Comparison of ENCODE assay signal across 10 cellular contexts in genomic region chr18:69956655-69957054, GRCh38. TPM values are rescaled to one million over a fixed set of nuclear protein-coding genes. Genes with fewer than 3 reads are reported as not detected.
DNase-seq lines count a peak whose midpoint lies in the region; ATAC-seq and TF ChIP-seq lines count a peak whose summit lies in the region.
"Had no signal": no experiment of that assay in that cellular context is flagged by ENCODE, and none has a peak within 500 bp of the region (broad histone marks: within the 10 kb centered on the region; RNA-seq: fewer than 3 reads in every experiment).

No MANE protein-coding gene starts in this region.

- CTCF ChIA-PET in naive thymus-derived CD4-positive, alpha-beta T cell (lab: Charles Lee): interaction anchor here (0.7 to 1.9 kb wide), 4 partner anchors 9 to 125 kb away, joined by 3 to 18 read pairs (median 3); partner anchors contain the start of gene CD226

- peak in 3 of 9 donors; percentile 32 to 44 (median 37) for DNase-seq in naive thymus-derived CD4-positive, alpha-beta T cell
- DNase-seq in stomach: no peak
- no peak for DNase-seq in NCI-H446 (lab: John Stamatoyannopoulos, UW)
- DNase-seq: H7, NCI-H1694, SHP77 treated with DMSO at 0.1 percent for 48 hours had no signal

- peak overlapping the region; percentile 78 for H3K27ac ChIP-seq in naive thymus-derived CD4-positive, alpha-beta T cell (ENCODE audit: low read depth, low read length)
- H3K27ac ChIP-seq in stomach: peak overlapping the region in 2 of 5 donors; percentile 22 to 40

- peaks cover 17 to 44% of the 10 kb centered on the region in 2 donors for H3K4me1 ChIP-seq in naive thymus-derived CD4-positive, alpha-beta T cell (ENCODE audit: control insufficient read depth in 2 of 2, insufficient read depth in 2 of 2, low read length in 2 of 2)
- H3K4me1 ChIP-seq in stomach: no peaks in the 10 kb centered on the region

- no peak for TF ChIP-seq POLR2A in stomach (IDR thresholded peaks at IDR 0.05)

- no peaks in the 10 kb centered on the region for H3K27me3 Mint-ChIP-seq in activated T-helper 17 cell treated with anti-CD3 and anti-CD28 coated beads, Interleukin-2, amount 50 U/mL, for 72 hours
- H3K27me3 Mint-ChIP-seq in naive thymus-derived CD4-positive, alpha-beta T cell: no peaks in the 10 kb centered on the region

- H3K27ac Mint-ChIP-seq in activated T-helper 17 cell treated with anti-CD3 and anti-CD28 coated beads, Interleukin-2, amount 50 U/mL, for 72 hours: no peak overlapping the region
- no peak overlapping the region for H3K27ac Mint-ChIP-seq in naive thymus-derived CD4-positive, alpha-beta T cell

- H3K36me3 ChIP-seq in naive thymus-derived CD4-positive, alpha-beta T cell (ENCODE audit: control insufficient read depth in 2 of 3, insufficient read depth in 3 of 3, low read length in 3 of 3): no peaks in the 10 kb centered on the region
- H3K36me3 ChIP-seq in stomach: no peaks in the 10 kb centered on the region

- POLR2A ChIA-PET in naive thymus-derived CD4-positive, alpha-beta T cell (lab: Charles Lee): interaction anchor here (0.6 to 3.5 kb wide), 10 partner anchors 10 to 202 kb away, joined by 3 to 45 read pairs (median 7); partner anchors contain the start of gene CD226

- WGBS in stomach, 5 donors: 60 to 76% (median 67%) methylated on average over 10 of the region's 10 CpGs

- TF ChIP-seq EP300 in stomach (IDR thresholded peaks at IDR 0.05): no peak

- no peak overlapping the region for H3K4me3 Mint-ChIP-seq in activated T-helper 17 cell treated with anti-CD3 and anti-CD28 coated beads, Interleukin-2, amount 50 U/mL, for 72 hours
- H3K4me3 Mint-ChIP-seq in naive thymus-derived CD4-positive, alpha-beta T cell: no peak overlapping the region

- no peaks in the 10 kb centered on the region for H3K9me3 ChIP-seq in naive thymus-derived CD4-positive, alpha-beta T cell (ENCODE audit: control insufficient read depth in 2 of 3, low read length in 3 of 3)
- H3K9me3 ChIP-seq in stomach: no peaks in the 10 kb centered on the region

- no peaks in the 10 kb centered on the region for H3K9me3 Mint-ChIP-seq in activated T-helper 17 cell treated with anti-CD3 and anti-CD28 coated beads, Interleukin-2, amount 50 U/mL, for 72 hours
- H3K9me3 Mint-ChIP-seq in naive thymus-derived CD4-positive, alpha-beta T cell: peaks cover 0 to 6% (median 0%) of the 10 kb centered on the region in 11 donors

- peak overlapping the region; percentile 67 for H3K4me3 ChIP-seq in naive thymus-derived CD4-positive, alpha-beta T cell (ENCODE audit: low read length)
- H3K4me3 ChIP-seq in stomach: no peak overlapping the region

- peaks cover 23% of the 10 kb centered on the region for H3K4me1 Mint-ChIP-seq in activated T-helper 17 cell treated with anti-CD3 and anti-CD28 coated beads, Interleukin-2, amount 50 U/mL, for 72 hours
- peaks cover 12 to 35% (median 28%) of the 10 kb centered on the region in 7 donors for H3K4me1 Mint-ChIP-seq in naive thymus-derived CD4-positive, alpha-beta T cell

- no peaks in the 10 kb centered on the region for H3K27me3 ChIP-seq in naive thymus-derived CD4-positive, alpha-beta T cell (ENCODE audit: control insufficient read depth in 2 of 2, insufficient read depth in 2 of 2, low read length in 2 of 2)
- no peaks in the 10 kb centered on the region for H3K27me3 ChIP-seq in stomach

- intact Hi-C loops in naive thymus-derived CD4-positive, alpha-beta T cell (cut with micrococcal nuclease): loop anchor here (1.0 to 10.0 kb wide), 7 partner anchors 9 to 1242 kb away; partner anchors contain the start of genes CD226 (in 2 of the 2), RTTN (in 1 of the 2) and TMX3 (in 1 of the 2)
- intact Hi-C loops in stomach (cut with DNase I; ENCODE audit: low total_unique reads): no loop called here

- TF ChIP-seq CTCF in stomach (IDR thresholded peaks at IDR 0.05): no peak

- ATAC-seq in GM18909 (IDR thresholded peaks at IDR 0.05; ENCODE audit: poor library complexity, unreplicated experiment) (peak; percentile 18), HG02852 (IDR thresholded peaks at IDR 0.05; ENCODE audit: unreplicated experiment) (peak; percentile 4), HG03175 (IDR thresholded peaks at IDR 0.05; ENCODE audit: unreplicated experiment) (no peak)
- peak; percentile 53 for ATAC-seq in activated T-helper 17 cell treated with anti-CD3 and anti-CD28 coated beads, Interleukin-2, amount 50 U/mL, for 72 hours (replicated peaks)
- ATAC-seq in naive thymus-derived CD4-positive, alpha-beta T cell: peak; percentile 50

- peaks cover 25% of the 10 kb centered on the region for H3K36me3 Mint-ChIP-seq in activated T-helper 17 cell treated with anti-CD3 and anti-CD28 coated beads, Interleukin-2, amount 50 U/mL, for 72 hours (ENCODE audit: low read depth)
- H3K36me3 Mint-ChIP-seq in naive thymus-derived CD4-positive, alpha-beta T cell: peaks cover 0 to 24% (median 3%) of the 10 kb centered on the region in 5 donors

RNA-seq across cellular contexts. Expression of gene CD226, which starts 9.0 kb away (rescaled TPM):
- 100 to 1,000 TPM; 136 to 146 TPM for total RNA-seq in activated T-helper 17 cell treated with anti-CD3 and anti-CD28 coated beads, Interleukin-2, amount 50 U/mL, for 72 hours
- 100 to 1,000 TPM in 1 of 5 experiments, 10 to 100 TPM in 4; 43.4 to 103 (median 58.6) TPM for total RNA-seq in naive thymus-derived CD4-positive, alpha-beta T cell
- polyA plus RNA-seq in naive thymus-derived CD4-positive, alpha-beta T cell: 10 to 100 TPM; 27.9 to 30.9 TPM
- total RNA-seq in stomach: 10 to 100 TPM in 1 of 5 donors, 1 to 10 TPM in 2, under 1 TPM in 1, not detected in 1; 0.89 to 10.5 (median 3.5) TPM
- polyA plus RNA-seq in stomach: under 1 TPM; under 0.01 to 0.62 (median 0.23) TPM
- total RNA-seq: H7 had no signal
